Comparison of ENCODE assay signal across 21 cellular contexts in the genomic region with DNA sequence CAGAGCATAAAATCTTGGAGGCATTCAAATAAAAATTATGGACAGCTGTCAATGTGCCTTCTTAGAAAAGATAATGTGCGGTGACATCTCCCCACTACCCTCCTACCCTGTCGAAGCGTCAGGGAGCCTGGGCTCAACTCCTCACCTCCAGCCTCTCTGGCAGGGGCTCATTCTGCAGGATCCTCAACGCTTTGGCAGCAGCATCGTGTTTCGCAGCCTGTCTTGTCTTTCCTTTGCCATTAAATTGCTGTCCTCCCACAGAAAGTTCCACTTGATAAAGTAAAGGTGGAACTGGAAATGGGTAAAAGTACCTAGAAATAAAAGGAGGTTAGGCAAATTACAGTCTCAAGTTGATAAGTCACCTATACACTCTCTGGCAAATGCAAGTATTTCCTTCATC. TPM values are rescaled to one million over a fixed set of nuclear protein-coding genes. Genes with fewer than 3 reads are reported as not detected.
DNase-seq lines count a peak whose midpoint lies in the region; ATAC-seq, FAIRE-seq and TF ChIP-seq lines count a peak whose summit lies in the region.
"Had no signal": no experiment of that assay in that cellular context is flagged by ENCODE, and none has a peak within 500 bp of the region (broad histone marks: within the 10 kb centered on the region; RNA-seq: fewer than 3 reads in every experiment).

No MANE protein-coding gene starts in this region.

- peaks cover 9% of the 10 kb centered on the region for H3K36me3 Mint-ChIP-seq in activated naive CD8-positive, alpha-beta T cell
- peaks cover 27% of the 10 kb centered on the region for H3K36me3 Mint-ChIP-seq in activated naive CD8-positive, alpha-beta T cell treated with anti-CD3 and anti-CD28 coated beads, Interleukin-2, amount 50 U/mL, for 24 hours (ENCODE audit: low read depth)
- H3K36me3 Mint-ChIP-seq in astrocyte (ENCODE audit: low read depth, unreplicated experiment), result peaks cover 25% of the 10 kb centered on the region
- peaks cover 8% of the 10 kb centered on the region for H3K36me3 Mint-ChIP-seq in natural killer cell treated with Interleukin-12 subunit alpha and Interleukin-12 subunit beta and Interleukin-15 and Interleukin-18, amount 100 ng/mL, for 72 hours

- H3K27me3 ChIP-seq in astrocyte (ENCODE audit: insufficient read depth, low read length) (no peaks in the 10 kb centered on the region), parathyroid adenoma (ENCODE audit: control insufficient read depth, insufficient read depth, low read length) (no peaks in the 10 kb centered on the region)
- H3K27me3 ChIP-seq: BE2C had no signal

- no peak overlapping the region for H3K4me3 ChIP-seq in astrocyte (ENCODE audit: insufficient read depth, low read depth, low read length)
- no peak overlapping the region for H3K4me3 ChIP-seq in parathyroid adenoma (ENCODE audit: low read depth, low read length)
- H3K4me3 ChIP-seq: HAP-1 had no signal

- H3K4me3 Mint-ChIP-seq in activated naive CD8-positive, alpha-beta T cell, result no peak overlapping the region
- no peak overlapping the region for H3K4me3 Mint-ChIP-seq in activated naive CD8-positive, alpha-beta T cell treated with anti-CD3 and anti-CD28 coated beads, Interleukin-2, amount 50 U/mL, for 24 hours
- H3K4me3 Mint-ChIP-seq in astrocyte (ENCODE audit: unreplicated experiment), result no peak overlapping the region
- no peak overlapping the region for H3K4me3 Mint-ChIP-seq in natural killer cell treated with Interleukin-12 subunit alpha and Interleukin-12 subunit beta and Interleukin-15 and Interleukin-18, amount 100 ng/mL, for 72 hours
- H3K4me3 Mint-ChIP-seq: CD8-positive, alpha-beta T cell had no signal

- H3K4me1 ChIP-seq in astrocyte (ENCODE audit: insufficient read depth, low read length) (no peaks in the 10 kb centered on the region), parathyroid adenoma (peaks cover 27% of the 10 kb centered on the region)
- H3K4me1 ChIP-seq: BE2C, HAP-1 had no signal

- H3K9me3 ChIP-seq in astrocyte (ENCODE audit: insufficient read depth, low read depth, low read length), result no peaks in the 10 kb centered on the region
- no peaks in the 10 kb centered on the region for H3K9me3 ChIP-seq in parathyroid adenoma (ENCODE audit: control insufficient read depth, low read length)
- H3K9me3 ChIP-seq: BE2C, HAP-1 had no signal

- H3K4me1 Mint-ChIP-seq in activated naive CD8-positive, alpha-beta T cell (ENCODE audit: low read depth), result peaks cover 19% of the 10 kb centered on the region
- peaks cover 14% of the 10 kb centered on the region for H3K4me1 Mint-ChIP-seq in activated naive CD8-positive, alpha-beta T cell treated with anti-CD3 and anti-CD28 coated beads, Interleukin-2, amount 50 U/mL, for 24 hours
- H3K4me1 Mint-ChIP-seq in astrocyte (ENCODE audit: low read depth, unreplicated experiment), result peaks cover 3% of the 10 kb centered on the region
- H3K4me1 Mint-ChIP-seq in natural killer cell treated with Interleukin-12 subunit alpha and Interleukin-12 subunit beta and Interleukin-15 and Interleukin-18, amount 100 ng/mL, for 72 hours (ENCODE audit: low read depth in 2 of 2), result peaks cover 5 to 12% of the 10 kb centered on the region in 2 donors

- no peaks in the 10 kb centered on the region for H3K27me3 Mint-ChIP-seq in activated naive CD8-positive, alpha-beta T cell
- H3K27me3 Mint-ChIP-seq in activated naive CD8-positive, alpha-beta T cell treated with anti-CD3 and anti-CD28 coated beads, Interleukin-2, amount 50 U/mL, for 24 hours, result no peaks in the 10 kb centered on the region
- no peaks in the 10 kb centered on the region for H3K27me3 Mint-ChIP-seq in astrocyte (ENCODE audit: low read depth, unreplicated experiment)
- no peaks in the 10 kb centered on the region for H3K27me3 Mint-ChIP-seq in natural killer cell treated with Interleukin-12 subunit alpha and Interleukin-12 subunit beta and Interleukin-15 and Interleukin-18, amount 100 ng/mL, for 72 hours

- no peak for DNase-seq in activated naive CD8-positive, alpha-beta T cell treated with anti-CD3 and anti-CD28 coated beads, Interleukin-2, amount 50 U/mL, for 24 hours
- no peak for DNase-seq in astrocyte (ENCODE audit: low read depth)
- no peak for DNase-seq in natural killer cell treated with Interleukin-12 subunit alpha and Interleukin-12 subunit beta and Interleukin-15 and Interleukin-18, amount 100 ng/mL, for 72 hours (ENCODE audit: low spot score)
- DNase-seq in pons (ENCODE audit: low spot score), result no peak
- DNase-seq: BE2C; CD8-positive, alpha-beta T cell; COR-L47; DMS153; DMS79 treated with DMSO at 0.1 percent for 48 hours; EL had no signal

- H3K9ac ChIP-seq in astrocyte (ENCODE audit: low read length) (no peak overlapping the region), parathyroid adenoma (no peak overlapping the region)

- H3K27ac Mint-ChIP-seq in activated naive CD8-positive, alpha-beta T cell, result peak overlapping the region; percentile 41
- H3K27ac Mint-ChIP-seq in activated naive CD8-positive, alpha-beta T cell treated with anti-CD3 and anti-CD28 coated beads, Interleukin-2, amount 50 U/mL, for 24 hours, result no peak overlapping the region
- H3K27ac Mint-ChIP-seq in astrocyte (ENCODE audit: unreplicated experiment), result no peak overlapping the region
- no peak overlapping the region for H3K27ac Mint-ChIP-seq in natural killer cell treated with Interleukin-12 subunit alpha and Interleukin-12 subunit beta and Interleukin-15 and Interleukin-18, amount 100 ng/mL, for 72 hours
- H3K27ac Mint-ChIP-seq: CD8-positive, alpha-beta T cell had no signal

- FAIRE-seq in astrocyte (lab: Jason Lieb, UNC), result peak; percentile 17
- FAIRE-seq: A204.1, D721Med, G401.6, GM12892, GM19239, H1 had no signal

- H2AFZ ChIP-seq in astrocyte (ENCODE audit: low read depth, low read length), result no peak overlapping the region
- no peak overlapping the region for H2AFZ ChIP-seq in parathyroid adenoma

- H3K4me2 ChIP-seq in astrocyte (ENCODE audit: low read length) (no peak overlapping the region), parathyroid adenoma (ENCODE audit: low read length) (peak overlapping the region; percentile 0)

- H3K27ac ChIP-seq in astrocyte (ENCODE audit: low read depth, low read length) (no peak overlapping the region), parathyroid adenoma (no peak overlapping the region)
- H3K27ac ChIP-seq: C4-2B had no signal

- H3K36me3 ChIP-seq in astrocyte (ENCODE audit: insufficient read depth, low read length) (peaks cover 20% of the 10 kb centered on the region), parathyroid adenoma (ENCODE audit: control insufficient read depth, insufficient read depth, low read length) (no peaks in the 10 kb centered on the region)

- H3K79me2 ChIP-seq in astrocyte (ENCODE audit: insufficient read depth, low read length), result peaks cover 55% of the 10 kb centered on the region
- peaks cover 10% of the 10 kb centered on the region for H3K79me2 ChIP-seq in parathyroid adenoma

- TF ChIP-seq CTCF in astrocyte (IDR thresholded peaks at IDR 0.05; ENCODE audit: insufficient read depth, low read depth, low read length) (no peak), parathyroid adenoma (IDR thresholded peaks at IDR 0.05) (no peak)

- H4K20me1 ChIP-seq in astrocyte (ENCODE audit: insufficient read depth, low read length), result peaks cover 50% of the 10 kb centered on the region

- H3K9me3 Mint-ChIP-seq in activated naive CD8-positive, alpha-beta T cell (ENCODE audit: low read depth), result no peaks in the 10 kb centered on the region
- H3K9me3 Mint-ChIP-seq in activated naive CD8-positive, alpha-beta T cell treated with anti-CD3 and anti-CD28 coated beads, Interleukin-2, amount 50 U/mL, for 24 hours, result no peaks in the 10 kb centered on the region
- H3K9me3 Mint-ChIP-seq in astrocyte (ENCODE audit: unreplicated experiment), result no peaks in the 10 kb centered on the region
- H3K9me3 Mint-ChIP-seq in natural killer cell treated with Interleukin-12 subunit alpha and Interleukin-12 subunit beta and Interleukin-15 and Interleukin-18, amount 100 ng/mL, for 72 hours, result no peaks in the 10 kb centered on the region
- H3K9me3 Mint-ChIP-seq: CD8-positive, alpha-beta T cell had no signal

- ATAC-seq in activated naive CD8-positive, alpha-beta T cell treated with anti-CD3 and anti-CD28 coated beads, Interleukin-2, amount 50 U/mL, for 24 hours, result no peak
- no peak for ATAC-seq in natural killer cell treated with Interleukin-12 subunit alpha and Interleukin-12 subunit beta and Interleukin-15 and Interleukin-18, amount 100 ng/mL, for 72 hours
- ATAC-seq in GM18858 (IDR thresholded peaks at IDR 0.05; ENCODE audit: unreplicated experiment), result no peak
- ATAC-seq: CD8-positive, alpha-beta T cell had no signal

RNA-seq across cellular contexts. Expression of a gene that starts 36.7 kb away (rescaled TPM):
- 93.2 and 98.0 TPM in 2 replicates for total RNA-seq in astrocyte
- 10 to 100 TPM; 77.7 to 86.4 TPM for total RNA-seq in natural killer cell treated with Interleukin-12 subunit alpha and Interleukin-12 subunit beta and Interleukin-15 and Interleukin-18, amount 100 ng/mL, for 72 hours
